ENCODE assay signal across 36 cellular contexts in the genomic region with DNA sequence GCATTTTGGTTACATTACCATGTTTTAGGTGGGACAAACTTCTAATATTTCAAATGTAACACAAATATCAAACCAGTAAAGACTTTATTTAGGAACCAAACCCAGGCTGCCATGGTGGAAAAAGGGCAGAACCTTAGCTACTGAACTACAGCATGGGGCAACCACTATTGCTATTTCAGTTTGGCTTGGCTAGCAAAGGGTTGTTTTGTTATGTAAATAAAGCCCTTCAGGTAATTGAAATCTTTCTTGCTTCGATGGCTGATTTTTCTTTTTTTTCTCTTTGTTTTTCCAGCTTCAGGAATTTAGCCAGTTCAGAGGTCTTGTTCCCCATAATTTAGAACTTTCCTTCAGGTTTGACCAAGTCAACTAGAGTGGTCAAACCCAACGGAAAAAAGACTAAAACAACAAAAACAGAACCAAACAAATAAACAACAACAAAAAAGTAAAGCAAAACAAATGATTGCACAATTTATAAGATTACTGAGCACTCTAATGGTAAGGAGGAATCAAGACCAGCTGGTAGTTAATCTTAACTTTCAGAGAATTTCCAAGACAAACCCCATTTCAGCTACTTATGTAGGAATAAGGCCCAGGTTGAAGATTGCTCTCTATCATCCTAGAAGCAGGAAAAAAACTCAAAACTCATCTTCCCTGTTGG. TPM values are rescaled to one million over a fixed set of nuclear protein-coding genes. Genes with fewer than 3 reads are reported as not detected.
"Had no signal": no experiment of that assay in that cellular context is flagged by ENCODE, and none has a peak within 500 bp of the region (broad histone marks: within the 10 kb centered on the region; RNA-seq: fewer than 3 reads in every experiment).

No MANE protein-coding gene starts in this region.

- H3K4me1 ChIP-seq: adrenal gland, gastroesophageal sphincter, left ventricle myocardium inferior, prostate gland, stomach, thyroid gland, upper lobe of right lung had no signal

- H3K9me3 ChIP-seq: adrenal gland, gastroesophageal sphincter, left ventricle myocardium inferior, neutrophil, prostate gland, stomach, thyroid gland, upper lobe of right lung had no signal

- H3K36me3 ChIP-seq: adrenal gland, brain microvascular endothelial cell, gastroesophageal sphincter, left ventricle myocardium inferior, neutrophil, prostate gland, stomach, thyroid gland, upper lobe of right lung had no signal

- H3K4me3 Mint-ChIP-seq: activated B cell treated with CpG ODN at 0.5 μM for 24 hours; activated CD8-positive, alpha-beta memory T cell treated with anti-CD3 and anti-CD28 coated beads, Interleukin-2, amount 10 ng/mL, durations not matched to agents 7 days and 5 days; activated CD8-positive, alpha-beta T cell treated with anti-CD3 and anti-CD28 coated beads, Interleukin-2, amount 10 ng/mL, durations not matched to agents 7 days and 5 days; activated naive CD4-positive, alpha-beta T cell treated with anti-CD3 and anti-CD28 coated beads for 36 hours; activated naive CD8-positive, alpha-beta T cell treated with anti-CD3 and anti-CD28 coated beads for 36 hours; effector memory CD8-positive, alpha-beta T cell; nephron; stimulated activated naive B cell treated with anti-CD40 and anti-IgM and Interleukin-4, amounts not matched to agents 10 μg/mL and 1 μg/mL and 100 μg/mL, for 72 hours had no signal

- H3K27ac ChIP-seq: adrenal gland, brain microvascular endothelial cell, gastroesophageal sphincter, hepatocyte, left ventricle myocardium inferior, neutrophil, prostate gland, stomach, thyroid gland, upper lobe of right lung had no signal

- H2AFZ ChIP-seq: hepatocyte had no signal

- H3K27ac Mint-ChIP-seq: activated B cell treated with CpG ODN at 0.5 μM for 24 hours; activated CD8-positive, alpha-beta memory T cell treated with anti-CD3 and anti-CD28 coated beads, Interleukin-2, amount 10 ng/mL, durations not matched to agents 7 days and 5 days; activated CD8-positive, alpha-beta T cell treated with anti-CD3 and anti-CD28 coated beads, Interleukin-2, amount 10 ng/mL, durations not matched to agents 7 days and 5 days; activated naive CD4-positive, alpha-beta T cell treated with anti-CD3 and anti-CD28 coated beads for 36 hours; activated naive CD8-positive, alpha-beta T cell treated with anti-CD3 and anti-CD28 coated beads for 36 hours; effector memory CD8-positive, alpha-beta T cell; stimulated activated naive B cell treated with anti-CD40 and anti-IgM and Interleukin-4, amounts not matched to agents 10 μg/mL and 1 μg/mL and 100 μg/mL, for 72 hours had no signal

- ATAC-seq: activated CD8-positive, alpha-beta memory T cell treated with anti-CD3 and anti-CD28 coated beads, Interleukin-2, amount 10 ng/mL, durations not matched to agents 7 days and 5 days; activated CD8-positive, alpha-beta T cell treated with anti-CD3 and anti-CD28 coated beads, Interleukin-2, amount 10 ng/mL, durations not matched to agents 7 days and 5 days; effector memory CD8-positive, alpha-beta T cell; gastroesophageal sphincter; stimulated activated naive B cell treated with anti-CD40 and anti-IgM and Interleukin-4, amounts not matched to agents 10 μg/mL and 1 μg/mL and 100 μg/mL, for 72 hours; upper lobe of right lung had no signal

- H3K27me3 ChIP-seq: adrenal gland, brain microvascular endothelial cell, gastroesophageal sphincter, hepatocyte, stomach, thyroid gland, upper lobe of right lung had no signal

- H3K9me3 Mint-ChIP-seq: activated B cell treated with CpG ODN at 0.5 μM for 24 hours; effector memory CD8-positive, alpha-beta T cell; stimulated activated naive B cell treated with anti-CD40 and anti-IgM and Interleukin-4, amounts not matched to agents 10 μg/mL and 1 μg/mL and 100 μg/mL, for 72 hours had no signal

- H3K79me2 ChIP-seq: hepatocyte had no signal

- H3K4me2 ChIP-seq: hepatocyte, smooth muscle cell had no signal

- H3K4me1 Mint-ChIP-seq: activated B cell treated with CpG ODN at 0.5 μM for 24 hours; activated CD8-positive, alpha-beta memory T cell treated with anti-CD3 and anti-CD28 coated beads, Interleukin-2, amount 10 ng/mL, durations not matched to agents 7 days and 5 days; nephron; stimulated activated naive B cell treated with anti-CD40 and anti-IgM and Interleukin-4, amounts not matched to agents 10 μg/mL and 1 μg/mL and 100 μg/mL, for 72 hours had no signal

- DNase-seq: activated B cell treated with CpG ODN at 0.5 μM for 24 hours; activated CD8-positive, alpha-beta T cell treated with anti-CD3 and anti-CD28 coated beads, Interleukin-2, amount 10 ng/mL, durations not matched to agents 7 days and 5 days; activated naive CD4-positive, alpha-beta T cell treated with anti-CD3 and anti-CD28 coated beads for 36 hours; activated naive CD8-positive, alpha-beta T cell treated with anti-CD3 and anti-CD28 coated beads for 36 hours; activated T-cell treated with anti-CD3 and anti-CD28 coated beads, Interleukin-2, amount 50 U/mL, for 48 hours; adrenal gland; aorta; brain microvascular endothelial cell; cortex of kidney; effector memory CD8-positive, alpha-beta T cell; islet precursor cell; left ventricle myocardium inferior; mesendoderm; retina; stimulated activated naive B cell treated with anti-CD40 and anti-IgM and Interleukin-4, amounts not matched to agents 10 μg/mL and 1 μg/mL and 100 μg/mL, for 72 hours; stomach; T-helper 2 cell; thyroid gland; upper lobe of right lung had no signal

- H3K4me3 ChIP-seq: adrenal gland, gastroesophageal sphincter, hepatocyte, left ventricle myocardium inferior, lung, prostate gland, smooth muscle cell, stomach, thyroid gland, upper lobe of right lung had no signal

- FAIRE-seq: endothelial cell of umbilical vein had no signal

- H3K36me3 Mint-ChIP-seq: activated naive CD8-positive, alpha-beta T cell treated with anti-CD3 and anti-CD28 coated beads for 36 hours; stimulated activated naive B cell treated with anti-CD40 and anti-IgM and Interleukin-4, amounts not matched to agents 10 μg/mL and 1 μg/mL and 100 μg/mL, for 72 hours had no signal

RNA-seq across cellular contexts. Expression of a gene that starts 34.4 kb away (rescaled TPM):
- total RNA-seq: activated B cell treated with CpG ODN at 0.5 μM for 24 hours; activated CD8-positive, alpha-beta T cell treated with anti-CD3 and anti-CD28 coated beads, Interleukin-2, amount 10 ng/mL, durations not matched to agents 7 days and 5 days; cardiac septum; chondrocyte; fibroblast of lung; fibroblast of villous mesenchyme; left ventricle myocardium inferior; mononuclear cell; myocyte; osteocyte; smooth muscle cell had no signal

RNA-seq across cellular contexts. Expression of a gene that starts 37.4 kb away (rescaled TPM):
- total RNA-seq: activated B cell treated with CpG ODN at 0.5 μM for 24 hours; activated CD8-positive, alpha-beta memory T cell treated with anti-CD3 and anti-CD28 coated beads, Interleukin-2, amount 10 ng/mL, durations not matched to agents 7 days and 5 days; activated CD8-positive, alpha-beta T cell treated with anti-CD3 and anti-CD28 coated beads, Interleukin-2, amount 10 ng/mL, durations not matched to agents 7 days and 5 days; activated naive CD4-positive, alpha-beta T cell treated with anti-CD3 and anti-CD28 coated beads for 36 hours; activated naive CD8-positive, alpha-beta T cell treated with anti-CD3 and anti-CD28 coated beads for 36 hours; adrenal gland; cardiac septum; chondrocyte; endothelial cell of umbilical vein; fibroblast of lung; fibroblast of villous mesenchyme; gastroesophageal sphincter; hepatocyte; left ventricle myocardium inferior; lung; mononuclear cell; myocyte; osteocyte; prostate gland; smooth muscle cell; thyroid gland had no signal
- polyA plus RNA-seq: adrenal gland, aorta, endothelial cell of umbilical vein, esophagus, fibroblast of lung, hepatocyte, lung, smooth muscle cell, stomach had no signal

RNA-seq across cellular contexts. Expression of a gene that starts 59.8 kb away (rescaled TPM):
- total RNA-seq: activated B cell treated with CpG ODN at 0.5 μM for 24 hours; activated CD8-positive, alpha-beta memory T cell treated with anti-CD3 and anti-CD28 coated beads, Interleukin-2, amount 10 ng/mL, durations not matched to agents 7 days and 5 days; activated CD8-positive, alpha-beta T cell treated with anti-CD3 and anti-CD28 coated beads, Interleukin-2, amount 10 ng/mL, durations not matched to agents 7 days and 5 days; activated naive CD4-positive, alpha-beta T cell treated with anti-CD3 and anti-CD28 coated beads for 36 hours; activated naive CD8-positive, alpha-beta T cell treated with anti-CD3 and anti-CD28 coated beads for 36 hours; adrenal gland; aorta; cardiac septum; chondrocyte; endothelial cell of umbilical vein; fibroblast of lung; fibroblast of villous mesenchyme; gastroesophageal sphincter; hepatocyte; left ventricle myocardium inferior; lung; myocyte; osteocyte; prostate gland; smooth muscle cell; stomach; thyroid gland; upper lobe of right lung had no signal
- polyA plus RNA-seq: adrenal gland, aorta, endothelial cell of umbilical vein, esophagus, fibroblast of lung, hepatocyte, lung, smooth muscle cell, stomach had no signal
